23 cellular contexts compared by ENCODE assay signal in genomic region chr4:113368056-113368455, GRCh38.
DNase-seq lines count a peak whose midpoint lies in the region; ATAC-seq, FAIRE-seq and TF ChIP-seq lines count a peak whose summit lies in the region.
"Had no signal": no experiment of that assay in that cellular context is flagged by ENCODE, and none has a peak within 500 bp of the region (broad histone marks: within the 10 kb centered on the region; RNA-seq: fewer than 3 reads in every experiment).

No MANE protein-coding gene starts in this region.

- no peak overlapping the region for H2AFZ ChIP-seq in mesenchymal stem cell (ENCODE audit: low read depth, low read length)
- H2AFZ ChIP-seq in HepG2 (ENCODE audit: low read length): no peak overlapping the region

- H3K23ac ChIP-seq in mesenchymal stem cell (ENCODE audit: low read length in 2 of 2): no peak overlapping the region

- H3K27ac ChIP-seq in brain microvascular endothelial cell (peak overlapping the region; percentile 7), mesenchymal stem cell (ENCODE audit: low read length, poor library complexity, severe bottlenecking) (no peak overlapping the region), HepG2 (ENCODE audit: extremely low read length, insufficient read depth, low read length) (no peak overlapping the region)
- H3K27ac ChIP-seq: left ventricle myocardium inferior, sigmoid colon, testis, WERI-Rb-1 had no signal

- no peaks in the 10 kb centered on the region for H3K79me1 ChIP-seq in mesenchymal stem cell (replicated peaks; ENCODE audit: low read length, poor library complexity, severe bottlenecking)

- ATAC-seq in GM21576 (IDR thresholded peaks at IDR 0.05; ENCODE audit: unreplicated experiment) (no peak), HepG2 (no peak)
- ATAC-seq: stimulated activated effector memory CD8-positive, alpha-beta T cell treated with anti-CD3 and anti-CD28 coated beads, Interleukin-12 subunit alpha, Interleukin-12 subunit beta, amount 100 ng/mL, for 72 hours had no signal

- no peak for TF ChIP-seq CTCF in brain microvascular endothelial cell (IDR thresholded peaks at IDR 0.05; ENCODE audit: low read depth, low read length, missing control alignments)
- TF ChIP-seq CTCF in HepG2 (CRISPR knock-in tag; IDR thresholded peaks at IDR 0.05): no peak

- H3K9me3 ChIP-seq in mesenchymal stem cell (ENCODE audit: control insufficient read depth, low read length) (no peaks in the 10 kb centered on the region), HepG2 (ENCODE audit: low read length) (no peaks in the 10 kb centered on the region)
- H3K9me3 ChIP-seq: HAP-1, left ventricle myocardium inferior, sigmoid colon, testis had no signal

- no peak for TF ChIP-seq RAD21 in HepG2 (CRISPR knock-in tag; IDR thresholded peaks at IDR 0.05)

- TF ChIP-seq POLR2A in HepG2 (IDR thresholded peaks at IDR 0.05; ENCODE audit: insufficient read depth in 1 of 2, low read depth in 2 of 2, low read length in 2 of 2): no peak

- H3K27me3 ChIP-seq in brain microvascular endothelial cell (replicated peaks): no peaks in the 10 kb centered on the region
- H3K27me3 ChIP-seq in mesenchymal stem cell (ENCODE audit: control insufficient read depth in 1 of 2, insufficient read depth in 1 of 2, low read length in 2 of 2): no peaks in the 10 kb centered on the region
- no peaks in the 10 kb centered on the region for H3K27me3 ChIP-seq in HepG2 (ENCODE audit: control insufficient read depth in 1 of 2, insufficient read depth in 2 of 2, low read length in 2 of 2)
- H3K27me3 ChIP-seq: sigmoid colon, testis had no signal

- H2AK5ac ChIP-seq in mesenchymal stem cell (ENCODE audit: low read length, severe bottlenecking): no peak overlapping the region

- H3K18ac ChIP-seq in mesenchymal stem cell (ENCODE audit: low read depth in 1 of 2, low read length in 2 of 2): no peak overlapping the region

- TF ChIP-seq EP300 in HepG2 (IDR thresholded peaks at IDR 0.05; ENCODE audit: low read depth in 2 of 2, low read length in 2 of 2): no peak
- TF ChIP-seq EP300 in HepG2 (CRISPR knock-in tag; IDR thresholded peaks at IDR 0.05; ENCODE audit: borderline replicate concordance): no peak

- FAIRE-seq in HepG2 (lab: Jason Lieb, UNC): no peak
- FAIRE-seq: RCC 7860 had no signal

- no peak overlapping the region for H3K14ac ChIP-seq in mesenchymal stem cell (ENCODE audit: low read length in 2 of 2)

- POLR2A ChIA-PET in HepG2 (lab: Yijun Ruan, JAX): no interaction called here

- no peak overlapping the region for H2BK5ac ChIP-seq in mesenchymal stem cell (ENCODE audit: low read depth, low read length, poor library complexity, severe bottlenecking)

- no peak overlapping the region for H3K9ac ChIP-seq in mesenchymal stem cell (ENCODE audit: low read length)
- no peak overlapping the region for H3K9ac ChIP-seq in HepG2 (ENCODE audit: insufficient read depth, low read depth, low read length)

- CTCF ChIA-PET in HepG2 (lab: Yijun Ruan, JAX; ENCODE audit: low intra/inter-chr PET ratio, low total read pairs): no interaction called here

- H3K4ac ChIP-seq in mesenchymal stem cell (ENCODE audit: low read depth in 1 of 2, low read length in 2 of 2): no peak overlapping the region

- H3K4me1 ChIP-seq in mesenchymal stem cell (ENCODE audit: control insufficient read depth, insufficient read depth, low read depth, low read length): no peaks in the 10 kb centered on the region
- no peaks in the 10 kb centered on the region for H3K4me1 ChIP-seq in HepG2 (ENCODE audit: insufficient read depth, low read length)
- H3K4me1 ChIP-seq: HAP-1, left ventricle myocardium inferior, sigmoid colon, testis had no signal

- no peaks in the 10 kb centered on the region for H3K79me2 ChIP-seq in HepG2 (ENCODE audit: insufficient read depth, low read length)

- no TSS peak for BruUV-seq in HepG2 (replicated peaks; lab: Mats Ljungman, UMichigan)

- H4K91ac ChIP-seq in mesenchymal stem cell (ENCODE audit: low read length): no peak overlapping the region

- no peak overlapping the region for H4K8ac ChIP-seq in mesenchymal stem cell (ENCODE audit: low read length)

- H3K4me3 ChIP-seq in brain microvascular endothelial cell (ENCODE audit: low read depth, low read length) (no peak overlapping the region), mesenchymal stem cell (ENCODE audit: insufficient read depth in 1 of 2, low read depth in 1 of 2, low read length in 2 of 2) (no peak overlapping the region), HepG2 (replicated peaks in 1 of 3; ENCODE audit: insufficient read depth in 1 of 3, low read depth in 2 of 3, low read length in 3 of 3) (no peak overlapping the region)
- H3K4me3 ChIP-seq: HAP-1, left ventricle myocardium inferior, sigmoid colon, testis had no signal

- H2BK120ac ChIP-seq in mesenchymal stem cell (ENCODE audit: low read depth, low read length): no peak overlapping the region

- H2BK15ac ChIP-seq in mesenchymal stem cell (ENCODE audit: low read depth, poor library complexity, severe bottlenecking): no peak overlapping the region

- H2BK12ac ChIP-seq in mesenchymal stem cell (ENCODE audit: low read length in 2 of 2): no peak overlapping the region

- in situ Hi-C loops in brain microvascular endothelial cell (cut with HindIII; ENCODE audit: low pct_ligation_motif_present, low sequenced_read_pairs) (no loop called here), HepG2 (cut with HindIII; ENCODE audit: extremely low pct_ligation_motif_present, low pct_unique_long_range_greater_than_20kb) (no loop called here)

- H4K20me1 ChIP-seq in HepG2 (ENCODE audit: insufficient read depth, low read length): no peaks in the 10 kb centered on the region

- H3K36me3 ChIP-seq in brain microvascular endothelial cell (replicated peaks) (no peaks in the 10 kb centered on the region), mesenchymal stem cell (ENCODE audit: control insufficient read depth in 1 of 2, insufficient read depth in 2 of 2, low read depth in 1 of 2, low read length in 2 of 2) (peaks cover 3 to 94% of the 10 kb centered on the region in 2 experiments), HepG2 (replicated peaks in 1 of 2; ENCODE audit: control insufficient read depth in 1 of 2, insufficient read depth in 2 of 2, low read length in 2 of 2) (no peaks in the 10 kb centered on the region)
- H3K36me3 ChIP-seq: HAP-1 had no signal

- intact Hi-C loops in HepG2 (cut with micrococcal nuclease; ENCODE audit: unreplicated experiment): no loop called here

- DNase-seq in AG20443 (ENCODE audit: low spot score): peak; percentile 58
- DNase-seq in HS-27A (ENCODE audit: low read depth): peak; percentile 39
- DNase-seq in brain microvascular endothelial cell: peak; percentile 80
- DNase-seq in mesenchymal stem cell: peak; percentile 28
- DNase-seq in DMS153 (lab: John Stamatoyannopoulos, UW): no peak
- DNase-seq in HepG2 (ENCODE audit: low spot score): no peak
- no peak for DNase-seq in iPS-NIHi11 (ENCODE audit: low spot score)
- DNase-seq: activated CD4-positive, alpha-beta T cell treated with anti-CD3 and anti-CD28 coated beads, Interleukin-2, amount 50 U/mL, for 4 hours; activated gamma-delta T cell; activated T-cell treated with anti-CD3 and anti-CD28 coated beads for 4 hours; head of caudate nucleus; KG1; left ventricle myocardium inferior; NCI-H2107; NCI-H524; posterior cingulate gyrus; sigmoid colon; testis; WERI-Rb-1 had no signal

- H3K4me2 ChIP-seq in mesenchymal stem cell (ENCODE audit: low read length, poor library complexity, severe bottlenecking): no peak overlapping the region
- no peak overlapping the region for H3K4me2 ChIP-seq in HepG2 (ENCODE audit: low read depth, low read length)

- WGBS in mesenchymal stem cell: no CpG with 5 or more reads among the region's 2 CpGs
- 90% methylated on average over 2 of the region's 2 CpGs for WGBS in HepG2 (ENCODE audit: low lambda C conversion rate)

TF ChIP-seq in HepG2, 621 proteins besides CTCF, POLR2A, EP300 and RAD21:
- TF ChIP-seq YEATS2 (CRISPR knock-in tag; IDR thresholded peaks at IDR 0.05; ENCODE audit: borderline replicate concordance) (no peak), ZFP41 (CRISPR knock-in tag; IDR thresholded peaks at IDR 0.05; ENCODE audit: borderline replicate concordance) (no peak), ZBTB49 (CRISPR knock-in tag; IDR thresholded peaks at IDR 0.05; ENCODE audit: borderline replicate concordance) (no peak), ZFAT (CRISPR knock-in tag; conservative IDR thresholded peaks at IDR 0.05) (no peak), RBFOX2 (IDR thresholded peaks at IDR 0.05; ENCODE audit: low read depth, low read length) (no peak), GTF2F1 (IDR thresholded peaks at IDR 0.05; ENCODE audit: low read length) (no peak), AKAP8 (CRISPR knock-in tag; IDR thresholded peaks at IDR 0.05) (no peak), ARNT (IDR thresholded peaks at IDR 0.05) (no peak), ZNF615 (CRISPR knock-in tag; IDR thresholded peaks at IDR 0.05; ENCODE audit: borderline replicate concordance) (no peak)

Comparison
In these comparisons a context has a peak if more than half of its experiments do, and no peak if none do; other contexts are left out.
1. DNase-seq: peak in AG20443 (single experiment), HS-27A (single experiment), brain microvascular endothelial cell (single experiment) and mesenchymal stem cell (single experiment); none in DMS153 (single experiment), HepG2 (single experiment) and iPS-NIHi11 (single experiment).